In genomic region chr2:234032301-234032856, GRCh38 we compare ENCODE assay signal across 12 cellular contexts. TPM values are rescaled to one million over a fixed set of nuclear protein-coding genes. Genes with fewer than 3 reads are reported as not detected.
A peak's percentile ranks its signal among the peaks of the same experiment; 100 is the strongest.
DNase-seq lines count a peak whose midpoint lies in the region; ATAC-seq, FAIRE-seq and TF ChIP-seq lines count a peak whose summit lies in the region.
"Had no signal": no experiment of that assay in that cellular context is flagged by ENCODE, and none has a peak within 500 bp of the region (broad histone marks: within the 10 kb centered on the region; RNA-seq: fewer than 3 reads in every experiment).

No MANE protein-coding gene starts in this region.

- intact Hi-C loops in cardiac septum (cut with DNase I): no loop called here

- TF ChIP-seq CTCF in endodermal cell (conservative IDR thresholded peaks at IDR 0.05): no peak

- H3K4me3 Mint-ChIP-seq in activated T-cell treated with anti-CD3 and anti-CD28 coated beads, Interleukin-2, amount 50 U/mL, for 72 hours: peak overlapping the region in 1 of 2 donors; percentile 42
- H3K4me3 Mint-ChIP-seq in endodermal cell: no peak overlapping the region

- 45 to 88% (median 64%) methylated on average over 1 of the region's 1 CpG for WGBS in small intestine, 3 donors
- 91 to 100% methylated on average over 1 of the region's 1 CpG for WGBS in endodermal cell (ENCODE audit: insufficient coverage in 1 of 2, insufficient read length in 1 of 2), 2 experiments

- H3K27me3 ChIP-seq in effector memory CD4-positive, alpha-beta T cell (replicated peaks; ENCODE audit: control insufficient read depth, insufficient read depth, low read length, poor library complexity, severe bottlenecking): no peaks in the 10 kb centered on the region
- no peaks in the 10 kb centered on the region for H3K27me3 ChIP-seq in small intestine (ENCODE audit: control insufficient read depth in 2 of 2, insufficient read depth in 2 of 2, low read length in 2 of 2)
- no peaks in the 10 kb centered on the region for H3K27me3 ChIP-seq in endodermal cell (ENCODE audit: control insufficient read depth, insufficient read depth, low read length, poor library complexity, severe bottlenecking)
- H3K27me3 ChIP-seq: vagina had no signal

- H3K9me3 ChIP-seq in effector memory CD4-positive, alpha-beta T cell (ENCODE audit: control insufficient read depth, low read length): no peaks in the 10 kb centered on the region
- H3K9me3 ChIP-seq in small intestine (ENCODE audit: control insufficient read depth, low read depth) (no peaks in the 10 kb centered on the region), endodermal cell (ENCODE audit: control insufficient read depth, low read length) (no peaks in the 10 kb centered on the region)
- H3K9me3 ChIP-seq: vagina had no signal

- H3K9ac ChIP-seq in endodermal cell (ENCODE audit: extremely low read depth, low read length, poor library complexity, severe bottlenecking): no peak overlapping the region
- H3K9ac ChIP-seq: KMS-11 had no signal

- no peaks in the 10 kb centered on the region for H3K27me3 Mint-ChIP-seq in activated T-cell treated with anti-CD3 and anti-CD28 coated beads, Interleukin-2, amount 50 U/mL, for 72 hours (ENCODE audit: low read depth)
- no peaks in the 10 kb centered on the region for H3K27me3 Mint-ChIP-seq in endodermal cell (ENCODE audit: insufficient read depth)

- ATAC-seq in activated T-cell treated with anti-CD3 and anti-CD28 coated beads, Interleukin-2, amount 50 U/mL, for 72 hours (replicated peaks in 1 of 2): peak; percentile 65 to 89
- ATAC-seq in GM18909 (IDR thresholded peaks at IDR 0.05; ENCODE audit: poor library complexity, unreplicated experiment): no peak

- H3K36me3 ChIP-seq in effector memory CD4-positive, alpha-beta T cell (ENCODE audit: control insufficient read depth, insufficient read depth, low read length): no peaks in the 10 kb centered on the region
- H3K36me3 ChIP-seq in small intestine (ENCODE audit: control insufficient read depth in 2 of 2, insufficient read depth in 2 of 2, low read length in 2 of 2): no peaks in the 10 kb centered on the region
- H3K36me3 ChIP-seq in endodermal cell (ENCODE audit: control insufficient read depth, insufficient read depth, low read length): no peaks in the 10 kb centered on the region
- H3K36me3 ChIP-seq: vagina had no signal

- peak in 1 of 2 donors; percentile 2 for DNase-seq in activated T-cell treated with anti-CD3 and anti-CD28 coated beads, Interleukin-2, amount 50 U/mL, for 72 hours
- DNase-seq in activated T-cell treated with anti-CD3 and anti-CD28 coated beads for 4 hours: no peak
- DNase-seq in T follicular helper cell (ENCODE audit: low read depth): peak; percentile 42
- DNase-seq in effector memory CD4-positive, alpha-beta T cell: peak in 2 of 3 donors; percentile 23 to 36
- DNase-seq in small intestine: peak; percentile 68
- DNase-seq in endodermal cell: no peak
- DNase-seq in cardiac septum (ENCODE audit: low spot score): no peak
- DNase-seq: Caco-2 had no signal

- H3K27ac ChIP-seq in effector memory CD4-positive, alpha-beta T cell (ENCODE audit: insufficient read depth, low read length, poor library complexity, severe bottlenecking): no peak overlapping the region
- H3K27ac ChIP-seq in small intestine (ENCODE audit: low read depth in 1 of 2, low read length in 1 of 2) (peak overlapping the region in 1 of 2 donors; percentile 75), endodermal cell (ENCODE audit: low read depth, low read length) (no peak overlapping the region)
- H3K27ac ChIP-seq: KMS-11, vagina had no signal

- no peak overlapping the region for H3K4me3 ChIP-seq in effector memory CD4-positive, alpha-beta T cell (ENCODE audit: insufficient read depth, low read depth, low read length, poor library complexity, severe bottlenecking)
- H3K4me3 ChIP-seq in small intestine (ENCODE audit: low read depth in 1 of 2, low read length in 2 of 2) (no peak overlapping the region), endodermal cell (ENCODE audit: low read length) (no peak overlapping the region)
- H3K4me3 ChIP-seq: vagina had no signal

- peaks cover 15% of the 10 kb centered on the region for H3K4me1 Mint-ChIP-seq in activated T-cell treated with anti-CD3 and anti-CD28 coated beads, Interleukin-2, amount 50 U/mL, for 72 hours (ENCODE audit: low read depth)
- no peaks in the 10 kb centered on the region for H3K4me1 Mint-ChIP-seq in endodermal cell

- H3K9me3 Mint-ChIP-seq in activated T-cell treated with anti-CD3 and anti-CD28 coated beads, Interleukin-2, amount 50 U/mL, for 72 hours: peaks cover 9 to 10% of the 10 kb centered on the region in 2 donors
- H3K9me3 Mint-ChIP-seq in endodermal cell: no peaks in the 10 kb centered on the region

- no peak for FAIRE-seq in small intestine (lab: Jason Lieb, UNC)

- H3K4me1 ChIP-seq in effector memory CD4-positive, alpha-beta T cell (ENCODE audit: control insufficient read depth, insufficient read depth, low read length, poor library complexity, severe bottlenecking): peaks cover 22% of the 10 kb centered on the region
- peaks cover 0 to 2% of the 10 kb centered on the region in 2 donors for H3K4me1 ChIP-seq in small intestine (ENCODE audit: control insufficient read depth in 2 of 2, insufficient read depth in 1 of 2, low read depth in 1 of 2, low read length in 1 of 2)
- no peaks in the 10 kb centered on the region for H3K4me1 ChIP-seq in endodermal cell (ENCODE audit: control insufficient read depth, insufficient read depth, low read length)
- H3K4me1 ChIP-seq: Caco-2, vagina had no signal

- H3K36me3 Mint-ChIP-seq in activated T-cell treated with anti-CD3 and anti-CD28 coated beads, Interleukin-2, amount 50 U/mL, for 72 hours (ENCODE audit: insufficient read depth in 2 of 2): peaks cover 6 to 8% of the 10 kb centered on the region in 2 donors
- H3K36me3 Mint-ChIP-seq in endodermal cell (ENCODE audit: low read depth): no peaks in the 10 kb centered on the region

- peak overlapping the region; percentile 36 for H3K27ac Mint-ChIP-seq in activated T-cell treated with anti-CD3 and anti-CD28 coated beads, Interleukin-2, amount 50 U/mL, for 72 hours
- no peak overlapping the region for H3K27ac Mint-ChIP-seq in endodermal cell

RNA-seq across cellular contexts. Expression of gene SPP2, which starts 18.1 kb away (rescaled TPM):
- total RNA-seq in activated T-cell treated with anti-CD3 and anti-CD28 coated beads, Interleukin-2, amount 50 U/mL, for 72 hours: not detected
- polyA plus RNA-seq in small intestine: not detected
- total RNA-seq in endodermal cell (not detected), cardiac septum (not detected)
- not detected for polyA plus RNA-seq in endodermal cell (2013, experiment 1 of 2)
- polyA plus RNA-seq in endodermal cell (2013, experiment 2 of 2): not detected
- total RNA-seq: Caco-2, myocyte, vagina had no signal

Comparison
In these comparisons a context has a peak if more than half of its experiments do, and no peak if none do; other contexts are left out.
1. DNase-seq: peak in T follicular helper cell (single experiment), effector memory CD4-positive, alpha-beta T cell (2 of 3) and small intestine (single experiment); none in activated T-cell treated with anti-CD3 and anti-CD28 coated beads for 4 hours (single experiment), endodermal cell (single experiment) and cardiac septum (single experiment).